Comparison of ENCODE assay signal across 1 cellular context in genomic region chr1:29633271-29633615, GRCh38.
TF ChIP-seq lines count a peak whose summit lies in the region.

No MANE protein-coding gene starts in this region.

TF ChIP-seq in SK-N-SH treated with all-trans-retinoic acid at 6 μM for 48 hours, 23 proteins besides CTCF, POLR2A, EP300 and RAD21 (continued from another document):
- TF ChIP-seq POU6F1 (CRISPR knock-in tag; IDR thresholded peaks at IDR 0.05; ENCODE audit: borderline replicate concordance, low read depth) (no peak), ZNF565 (CRISPR knock-in tag; conservative IDR thresholded peaks at IDR 0.05; ENCODE audit: low read depth) (no peak), GLIS3 (CRISPR knock-in tag; IDR thresholded peaks at IDR 0.05) (no peak), ZNF8 (CRISPR knock-in tag; IDR thresholded peaks at IDR 0.05) (no peak)
